14 cellular contexts compared by ENCODE assay signal in the genomic region with DNA sequence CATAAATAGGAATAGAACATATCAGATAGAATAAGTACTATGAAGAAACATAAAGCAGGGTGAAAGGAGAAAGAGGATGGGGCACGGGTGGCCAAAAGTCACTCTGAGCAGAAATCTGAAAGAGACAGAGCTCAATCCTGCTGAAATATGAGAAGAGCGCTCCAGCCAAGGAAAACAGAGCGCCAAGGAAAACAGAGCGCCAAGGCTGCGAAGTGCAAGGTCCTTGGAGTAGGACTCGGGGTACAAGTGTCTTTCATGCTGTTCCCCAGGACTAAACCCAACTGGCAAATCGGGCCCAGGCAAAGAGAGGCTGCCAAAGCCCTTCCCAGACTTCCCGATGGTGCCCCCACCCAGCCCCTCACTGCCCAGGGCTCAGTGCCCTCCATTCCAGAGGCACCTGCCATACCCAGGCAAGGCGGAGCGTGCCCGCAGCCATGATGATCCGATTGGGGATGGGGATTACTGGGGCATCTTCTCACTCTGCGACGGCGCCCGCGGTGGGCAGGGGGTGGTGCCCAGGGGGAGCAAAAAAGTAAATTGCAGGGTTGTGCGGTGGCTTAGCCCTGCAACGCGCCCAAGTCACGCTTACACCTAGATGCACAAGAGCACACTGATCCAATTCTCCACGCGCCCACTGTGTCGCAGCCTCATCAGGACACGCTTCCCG. TPM values are rescaled to one million over a fixed set of nuclear protein-coding genes. Genes with fewer than 3 reads are reported as not detected.
DNase-seq lines count a peak whose midpoint lies in the region; ATAC-seq, FAIRE-seq and TF ChIP-seq lines count a peak whose summit lies in the region.
"Had no signal": no experiment of that assay in that cellular context is flagged by ENCODE, and none has a peak within 500 bp of the region (broad histone marks: within the 10 kb centered on the region; RNA-seq: fewer than 3 reads in every experiment).

No MANE protein-coding gene starts in this region.

- in situ Hi-C loops in astrocyte of the cerebellum (cut with HindIII; ENCODE audit: low sequenced_read_pairs): no loop called here

- H3K27me3 ChIP-seq in lower lobe of right lung (ENCODE audit: low read depth) (peaks cover 24% of the 10 kb centered on the region), tibial artery (no peaks in the 10 kb centered on the region)

- H3K9me3 ChIP-seq in lower lobe of right lung (no peaks in the 10 kb centered on the region), tibial artery (no peaks in the 10 kb centered on the region), kidney (ENCODE audit: control insufficient read depth in 1 of 2, low read length in 2 of 2) (no peaks in the 10 kb centered on the region)
- H3K9me3 ChIP-seq: BLaER1 treated with 17β-estradiol and CSF1 and Interleukin-3, amounts not matched to agents 10 nM and 100 nM had no signal

- H3K27me3 Mint-ChIP-seq in activated naive CD4-positive, alpha-beta T cell treated with anti-CD3 and anti-CD28 coated beads, Interleukin-2, amount 10 ng/mL, durations not matched to agents 7 days and 5 days: peaks cover 77% of the 10 kb centered on the region

- H3K36me3 Mint-ChIP-seq in activated naive CD4-positive, alpha-beta T cell treated with anti-CD3 and anti-CD28 coated beads, Interleukin-2, amount 10 ng/mL, durations not matched to agents 7 days and 5 days: no peaks in the 10 kb centered on the region
- H3K36me3 Mint-ChIP-seq: stimulated activated naive B cell treated with anti-CD40 and anti-IgM and Interleukin-4, amounts not matched to agents 10 μg/mL and 1 μg/mL and 100 μg/mL, for 72 hours had no signal

- H3K4me3 ChIP-seq in astrocyte of the cerebellum (ENCODE audit: low read depth, low read length): peak overlapping the region; percentile 71
- H3K4me3 ChIP-seq in lower lobe of right lung: peak overlapping the region; percentile 71
- H3K4me3 ChIP-seq in tibial artery: peak overlapping the region; percentile 60 to 77
- peak overlapping the region in 1 of 2 donors; percentile 53 for H3K4me3 ChIP-seq in kidney (ENCODE audit: low read length in 2 of 2)
- H3K4me3 ChIP-seq: K562 had no signal

- H3K4me1 Mint-ChIP-seq in activated naive CD4-positive, alpha-beta T cell treated with anti-CD3 and anti-CD28 coated beads, Interleukin-2, amount 10 ng/mL, durations not matched to agents 7 days and 5 days: peaks cover 23% of the 10 kb centered on the region

- H3K4me1 ChIP-seq in lower lobe of right lung (peaks cover 27% of the 10 kb centered on the region), tibial artery (peaks cover 0 to 62% (median 41%) of the 10 kb centered on the region in 4 donors), kidney (ENCODE audit: control insufficient read depth in 1 of 2, insufficient read depth in 1 of 2, low read depth in 1 of 2, low read length in 2 of 2) (peaks cover 5% of the 10 kb centered on the region in 2 donors)

- ATAC-seq in lower lobe of right lung (no peak), HG02610 (IDR thresholded peaks at IDR 0.05; ENCODE audit: unreplicated experiment) (no peak)
- ATAC-seq: K562; stimulated activated naive B cell treated with anti-CD40 and anti-IgM and Interleukin-4, amounts not matched to agents 10 μg/mL and 1 μg/mL and 100 μg/mL, for 72 hours had no signal

- CTCF ChIA-PET in activated naive CD4-positive, alpha-beta T cell treated with anti-CD3 and anti-CD28 coated beads, Interleukin-2, amount 10 ng/mL, durations not matched to agents 7 days and 5 days (lab: Charles Lee): interaction anchor here (1.1 to 3.6 kb wide), 11 partner anchors 9 to 296 kb away, joined by 3 to 39 read pairs (median 8); no protein-coding TSS in a partner anchor

- H3K27ac ChIP-seq in lower lobe of right lung (no peak overlapping the region), tibial artery (peak overlapping the region; percentile 67 to 73), kidney (ENCODE audit: low read depth in 2 of 2, low read length in 2 of 2) (no peak overlapping the region)
- H3K27ac ChIP-seq: BLaER1 treated with 17β-estradiol and CSF1 and Interleukin-3, amounts not matched to agents 10 nM and 100 nM had no signal

- DNase-seq in activated naive CD4-positive, alpha-beta T cell treated with anti-CD3 and anti-CD28 coated beads, Interleukin-2, amount 10 ng/mL, durations not matched to agents 7 days and 5 days: no peak
- no peak for DNase-seq in activated naive CD4-positive, alpha-beta T cell treated with Interleukin-2 at 50 U/mL for 16 hours
- DNase-seq in astrocyte of the cerebellum (ENCODE audit: low read depth) (no peak), lower lobe of right lung (no peak), tibial artery (peak in 1 of 2 donors; percentile 65), kidney (no peak)
- no peak for DNase-seq in stimulated activated naive CD4-positive, alpha-beta T cell treated with Interleukin-2 at 50 U/mL for 16 hours (lab: John Stamatoyannopoulos, UW)
- DNase-seq: effector memory CD4-positive, alpha-beta T cell; NCI-H226; stimulated activated naive B cell treated with anti-CD40 and anti-IgM and Interleukin-4, amounts not matched to agents 10 μg/mL and 1 μg/mL and 100 μg/mL, for 72 hours; SW 1271 had no signal

- TF ChIP-seq CTCF in astrocyte of the cerebellum (IDR thresholded peaks at IDR 0.05; ENCODE audit: low read depth, low read length, missing control alignments): no peak
- TF ChIP-seq CTCF in lower lobe of right lung (IDR thresholded peaks at IDR 0.05): no peak
- no peak for TF ChIP-seq CTCF in tibial artery (IDR thresholded peaks at IDR 0.05)
- TF ChIP-seq CTCF in kidney (IDR thresholded peaks at IDR 0.05; ENCODE audit: borderline replicate concordance, extremely low read depth, insufficient read depth): no peak

- H3K4me3 Mint-ChIP-seq in activated naive CD4-positive, alpha-beta T cell treated with anti-CD3 and anti-CD28 coated beads, Interleukin-2, amount 10 ng/mL, durations not matched to agents 7 days and 5 days: peak overlapping the region; percentile 27

- H3K9me3 Mint-ChIP-seq in activated naive CD4-positive, alpha-beta T cell treated with anti-CD3 and anti-CD28 coated beads, Interleukin-2, amount 10 ng/mL, durations not matched to agents 7 days and 5 days: no peaks in the 10 kb centered on the region
- H3K9me3 Mint-ChIP-seq: stimulated activated naive B cell treated with anti-CD40 and anti-IgM and Interleukin-4, amounts not matched to agents 10 μg/mL and 1 μg/mL and 100 μg/mL, for 72 hours had no signal

- H3K9ac ChIP-seq in kidney (ENCODE audit: low read length in 2 of 2): no peak overlapping the region

- no peak overlapping the region for H3K27ac Mint-ChIP-seq in activated naive CD4-positive, alpha-beta T cell treated with anti-CD3 and anti-CD28 coated beads, Interleukin-2, amount 10 ng/mL, durations not matched to agents 7 days and 5 days
- H3K27ac Mint-ChIP-seq: stimulated activated naive B cell treated with anti-CD40 and anti-IgM and Interleukin-4, amounts not matched to agents 10 μg/mL and 1 μg/mL and 100 μg/mL, for 72 hours had no signal

- FAIRE-seq in kidney (lab: Jason Lieb, UNC): no peak
- FAIRE-seq: K562 had no signal

- H3K36me3 ChIP-seq in lower lobe of right lung (no peaks in the 10 kb centered on the region), tibial artery (no peaks in the 10 kb centered on the region), kidney (ENCODE audit: control insufficient read depth in 1 of 2, insufficient read depth in 2 of 2, low read length in 2 of 2) (no peaks in the 10 kb centered on the region)
- H3K36me3 ChIP-seq: BLaER1 treated with 17β-estradiol and CSF1 and Interleukin-3, amounts not matched to agents 10 nM and 100 nM had no signal

- intact Hi-C loops in lower lobe of right lung (cut with DNase I) (no loop called here), tibial artery (cut with DNase I; ENCODE audit: low total_unique reads) (loop anchor here (2.0 to 5.0 kb wide), 4 partner anchors 100 to 248 kb away; no protein-coding TSS in a partner anchor), kidney (cut with DNase I) (no loop called here)

RNA-seq across cellular contexts. Expression of gene LTBP2, which starts 1.7 kb away (rescaled TPM):
- total RNA-seq in lower lobe of right lung (39.5 TPM), kidney (10.4 TPM)
- polyA plus RNA-seq in kidney (ENCODE audit: insufficient read depth, low read depth, low replicate concordance): 2.9 TPM

Comparison
In these comparisons a context has a peak if more than half of its experiments do, and no peak if none do; other contexts are left out.
1. H3K27ac ChIP-seq: peak in tibial artery (2 of 2); none in lower lobe of right lung (single experiment) and kidney (0 of 2).